In genomic region chr1:62946516-62946915, GRCh38 we compare ENCODE assay signal across 8 cellular contexts.
"Had no signal": no experiment of that assay in that cellular context is flagged by ENCODE, and none has a peak within 500 bp of the region (broad histone marks: within the 10 kb centered on the region; RNA-seq: fewer than 3 reads in every experiment).

No MANE protein-coding gene starts in this region.

- H3K4me3 ChIP-seq: GM12878 had no signal

- DNase-seq: GDM1, GF-D8 had no signal

- FAIRE-seq: G401.6, GM12878, GM12891, GM12892, GM18507, GM19239 had no signal
